In genomic region chr14:103719766-103720165, GRCh38 we compare ENCODE assay signal across 1 cellular context.
TF ChIP-seq lines count a peak whose summit lies in the region.

No MANE protein-coding gene starts in this region.

TF ChIP-seq in SK-N-SH, 30 proteins besides CTCF, POLR2A, EP300 and RAD21:
- TF ChIP-seq EZH2phosphoT487 (IDR thresholded peaks at IDR 0.05; ENCODE audit: borderline replicate concordance, low read depth) (no peak), GABPA (IDR thresholded peaks at IDR 0.05; ENCODE audit: low read depth) (no peak), TEAD4 (IDR thresholded peaks at IDR 0.05; ENCODE audit: borderline replicate concordance, insufficient read depth) (no peak), MXI1 (IDR thresholded peaks at IDR 0.05; ENCODE audit: low read depth, low read length) (no peak), ELF1 (IDR thresholded peaks at IDR 0.05) (no peak), RXRA (IDR thresholded peaks at IDR 0.05; ENCODE audit: borderline replicate concordance, low read depth) (no peak), CHD2 (IDR thresholded peaks at IDR 0.05; ENCODE audit: low read length, partially characterized antibody) (no peak), POLR2AphosphoS5 (IDR thresholded peaks at IDR 0.05; ENCODE audit: low read depth, low read length) (no peak), SMC3 (IDR thresholded peaks at IDR 0.05; ENCODE audit: low read depth, low read length) (no peak)
- TF ChIP-seq, protein P1, sequence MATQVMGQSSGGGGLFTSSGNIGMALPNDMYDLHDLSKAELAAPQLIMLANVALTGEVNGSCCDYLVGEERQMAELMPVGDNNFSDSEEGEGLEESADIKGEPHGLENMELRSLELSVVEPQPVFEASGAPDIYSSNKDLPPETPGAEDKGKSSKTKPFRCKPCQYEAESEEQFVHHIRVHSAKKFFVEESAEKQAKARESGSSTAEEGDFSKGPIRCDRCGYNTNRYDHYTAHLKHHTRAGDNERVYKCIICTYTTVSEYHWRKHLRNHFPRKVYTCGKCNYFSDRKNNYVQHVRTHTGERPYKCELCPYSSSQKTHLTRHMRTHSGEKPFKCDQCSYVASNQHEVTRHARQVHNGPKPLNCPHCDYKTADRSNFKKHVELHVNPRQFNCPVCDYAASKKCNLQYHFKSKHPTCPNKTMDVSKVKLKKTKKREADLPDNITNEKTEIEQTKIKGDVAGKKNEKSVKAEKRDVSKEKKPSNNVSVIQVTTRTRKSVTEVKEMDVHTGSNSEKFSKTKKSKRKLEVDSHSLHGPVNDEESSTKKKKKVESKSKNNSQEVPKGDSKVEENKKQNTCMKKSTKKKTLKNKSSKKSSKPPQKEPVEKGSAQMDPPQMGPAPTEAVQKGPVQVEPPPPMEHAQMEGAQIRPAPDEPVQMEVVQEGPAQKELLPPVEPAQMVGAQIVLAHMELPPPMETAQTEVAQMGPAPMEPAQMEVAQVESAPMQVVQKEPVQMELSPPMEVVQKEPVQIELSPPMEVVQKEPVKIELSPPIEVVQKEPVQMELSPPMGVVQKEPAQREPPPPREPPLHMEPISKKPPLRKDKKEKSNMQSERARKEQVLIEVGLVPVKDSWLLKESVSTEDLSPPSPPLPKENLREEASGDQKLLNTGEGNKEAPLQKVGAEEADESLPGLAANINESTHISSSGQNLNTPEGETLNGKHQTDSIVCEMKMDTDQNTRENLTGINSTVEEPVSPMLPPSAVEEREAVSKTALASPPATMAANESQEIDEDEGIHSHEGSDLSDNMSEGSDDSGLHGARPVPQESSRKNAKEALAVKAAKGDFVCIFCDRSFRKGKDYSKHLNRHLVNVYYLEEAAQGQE (IDR thresholded peaks at IDR 0.05; ENCODE audit: low read depth, low read length), result no peak
